In genomic region chr4:185344743-185345538, GRCh38 we compare ENCODE assay signal across 9 cellular contexts. TPM values are rescaled to one million over a fixed set of nuclear protein-coding genes. Genes with fewer than 3 reads are reported as not detected.
DNase-seq lines count a peak whose midpoint lies in the region; ATAC-seq and TF ChIP-seq lines count a peak whose summit lies in the region.
"Had no signal": no experiment of that assay in that cellular context is flagged by ENCODE, and none has a peak within 500 bp of the region (broad histone marks: within the 10 kb centered on the region; RNA-seq: fewer than 3 reads in every experiment).

No MANE protein-coding gene starts in this region.

- peak overlapping the region; percentile 83 for H3K27ac Mint-ChIP-seq in mesothelial cell of epicardium

- DNase-seq in GM13977 (ENCODE audit: low spot score) (peak; percentile 38), MM.1S (peak; percentile 47), mesothelial cell of epicardium (ENCODE audit: low spot score in 2 of 2, unreplicated experiment in 2 of 2) (no peak), HCEC 1CT (no peak), HPDE6-E6E7 (ENCODE audit: extremely low spot score) (no peak), SHP77 treated with DMSO at 0.1 percent for 48 hours (lab: John Stamatoyannopoulos, UW) (no peak)
- no peak for DNase-seq in central memory CD4-positive, alpha-beta T cell

- TF ChIP-seq CTCF in GM13977 (IDR thresholded peaks at IDR 0.05; ENCODE audit: extremely low read depth, insufficient read depth, missing control alignments), result no peak
- TF ChIP-seq CTCF in MM.1S (IDR thresholded peaks at IDR 0.05; ENCODE audit: low read length), result no peak
- TF ChIP-seq CTCF in mesothelial cell of epicardium (IDR thresholded peaks at IDR 0.05; ENCODE audit: unreplicated experiment), result no peak

- H4K20me1 ChIP-seq in MM.1S (ENCODE audit: insufficient read depth, low read length), result no peaks in the 10 kb centered on the region

- ATAC-seq in GM21717 (IDR thresholded peaks at IDR 0.05; ENCODE audit: unreplicated experiment), result peak; percentile 68

- in situ Hi-C loops in GM13977 (cut with MboI; ENCODE audit: low pct_unique_long_range_greater_than_20kb, low sequenced_read_pairs, unreplicated experiment), result no loop called here

- H3K9me2 ChIP-seq in MM.1S (replicated peaks; ENCODE audit: insufficient read depth, low read length), result no peaks in the 10 kb centered on the region

- H3K36me3 Mint-ChIP-seq in mesothelial cell of epicardium, result peaks cover 28% of the 10 kb centered on the region

- peaks cover 11% of the 10 kb centered on the region for H3K36me3 ChIP-seq in MM.1S (replicated peaks; ENCODE audit: insufficient read depth, low read length)

- H3K4me3 Mint-ChIP-seq in mesothelial cell of epicardium, result no peak overlapping the region

- peaks cover 37% of the 10 kb centered on the region for H3F3A ChIP-seq in MM.1S (ENCODE audit: insufficient read depth, low read length)

- H2AFZ ChIP-seq in MM.1S (ENCODE audit: low read length), result no peak overlapping the region

- H3K79me2 ChIP-seq in MM.1S (ENCODE audit: low read length), result peaks cover 19% of the 10 kb centered on the region

- H3K27me3 Mint-ChIP-seq in mesothelial cell of epicardium (ENCODE audit: low read depth), result no peaks in the 10 kb centered on the region

- H3K4me1 ChIP-seq in MM.1S (ENCODE audit: low read length), result peaks cover 56% of the 10 kb centered on the region

- peaks cover 4% of the 10 kb centered on the region for H3K9me3 Mint-ChIP-seq in mesothelial cell of epicardium

- H3K4me1 Mint-ChIP-seq in mesothelial cell of epicardium, result peaks cover 27% of the 10 kb centered on the region

- no peaks in the 10 kb centered on the region for H3K27me3 ChIP-seq in MM.1S (replicated peaks; ENCODE audit: insufficient read depth, low read length)

- H3K4me2 ChIP-seq in MM.1S (ENCODE audit: low read depth, low read length), result peak overlapping the region; percentile 56

- peak overlapping the region; percentile 23; the same call in 1 of the 2 replicates for H3K9ac ChIP-seq in MM.1S (ENCODE audit: low read length)

- H3K27ac ChIP-seq in MM.1S (ENCODE audit: low read length), result peak overlapping the region; percentile 65
- H3K27ac ChIP-seq: VCaP had no signal

- H3K4me3 ChIP-seq in MM.1S (ENCODE audit: low read length), result 0 out of 2 replicates have a peak overlapping the region, but pooled peaks have one; percentile 8

- no peaks in the 10 kb centered on the region for H3K9me3 ChIP-seq in MM.1S (replicated peaks; ENCODE audit: insufficient read depth, low read length)

RNA-seq across cellular contexts. Expression of gene LRP2BP, which starts 50.8 kb away (rescaled TPM):
- total RNA-seq in mesothelial cell of epicardium, result 1.4 to 1.9 TPM (median 1.6 TPM) in 3 replicates

RNA-seq across cellular contexts. Expression of gene ANKRD37, which starts 51.7 kb away (rescaled TPM):
- 3.5 to 3.7 TPM (median 3.5 TPM) in 3 replicates for total RNA-seq in mesothelial cell of epicardium

Comparison
In these comparisons a context has a peak if more than half of its experiments do, and no peak if none do; other contexts are left out.
1. DNase-seq: peak in GM13977 (single experiment) and MM.1S (single experiment); none in mesothelial cell of epicardium (0 of 2), central memory CD4-positive, alpha-beta T cell (single experiment), HCEC 1CT (single experiment), HPDE6-E6E7 (single experiment) and SHP77 treated with DMSO at 0.1 percent for 48 hours (single experiment).